ENCODE assay signal across 20 cellular contexts in genomic region chr3:31142139-31142538, GRCh38.
A peak's percentile ranks its signal among the peaks of the same experiment; 100 is the strongest.
DNase-seq lines count a peak whose midpoint lies in the region.
"Had no signal": no experiment of that assay in that cellular context is flagged by ENCODE, and none has a peak within 500 bp of the region (broad histone marks: within the 10 kb centered on the region; RNA-seq: fewer than 3 reads in every experiment).

No MANE protein-coding gene starts in this region.

- peak; percentile 4 for DNase-seq in NCI-H146 (lab: John Stamatoyannopoulos, UW)
- no peak for DNase-seq in NCI-H146 treated with DMSO at 0.1 percent for 48 hours (lab: John Stamatoyannopoulos, UW; ENCODE audit: unreplicated experiment)
- DNase-seq in NCI-H748 (lab: John Stamatoyannopoulos, UW; ENCODE audit: unreplicated experiment): peak; percentile 95
- no peak for DNase-seq in stimulated activated CD8-positive, alpha-beta memory T cell treated with anti-CD3 and anti-CD28 coated beads, Interleukin-4, amount 100 ng/mL, for 48 hours
- no peak for DNase-seq in NCI-H1092 (lab: John Stamatoyannopoulos, UW)
- DNase-seq in GDM1 (lab: John Stamatoyannopoulos, UW): no peak
- no peak for DNase-seq in H7
- DNase-seq: 8988T; CD8-positive, alpha-beta memory T cell; HCEC 1CT; MV-4-11; NCI-H1417 treated with DMSO at 0.1 percent for 48 hours; NCI-H2081; NCI-H226; NCI-H774 had no signal

- peak overlapping the region; percentile 53 for H3K27ac ChIP-seq in iPS-18a (ENCODE audit: low read length)
- H3K27ac ChIP-seq: BLaER1, HL-60, RWPE1 had no signal

- no peak overlapping the region for H3K9ac ChIP-seq in iPS-18a (ENCODE audit: low read length)
- H3K9ac ChIP-seq: BLaER1 had no signal

- H3K27me3 ChIP-seq in iPS-18a (ENCODE audit: control insufficient read depth, insufficient read depth, low read length) (no peaks in the 10 kb centered on the region), H7 (ENCODE audit: control insufficient read depth, insufficient read depth, low read length) (no peaks in the 10 kb centered on the region)
- H3K27me3 ChIP-seq: BLaER1 had no signal

- no peaks in the 10 kb centered on the region for H3K36me3 ChIP-seq in iPS-18a (ENCODE audit: control insufficient read depth, low read depth, low read length)
- H3K36me3 ChIP-seq in H7 (replicated peaks; ENCODE audit: control insufficient read depth, insufficient read depth, low read length): no peaks in the 10 kb centered on the region
- H3K36me3 ChIP-seq: BLaER1 had no signal

- H3K4me1 ChIP-seq in iPS-18a (ENCODE audit: control insufficient read depth, low read depth, low read length): peaks cover 36% of the 10 kb centered on the region
- H3K4me1 ChIP-seq: BLaER1 had no signal

- H3K4me3 ChIP-seq in iPS-18a (ENCODE audit: low read length) (peak overlapping the region; percentile 44), H7 (ENCODE audit: insufficient read depth, low read depth, low read length) (no peak overlapping the region)
- H3K4me3 ChIP-seq: BLaER1, K562 had no signal

- peaks cover 1% of the 10 kb centered on the region for H3K9me3 ChIP-seq in iPS-18a (ENCODE audit: control insufficient read depth, low read depth, low read length)

Comparison
In these comparisons a context has a peak if more than half of its experiments do, and no peak if none do; other contexts are left out.
1. DNase-seq: peak in NCI-H146 (single experiment) and NCI-H748 (single experiment); none in NCI-H146 treated with DMSO at 0.1 percent for 48 hours (single experiment), stimulated activated CD8-positive, alpha-beta memory T cell treated with anti-CD3 and anti-CD28 coated beads, Interleukin-4, amount 100 ng/mL, for 48 hours (single experiment), NCI-H1092 (single experiment), GDM1 (single experiment) and H7 (single experiment).